Comparison of ENCODE assay signal across 11 cellular contexts in the genomic region with DNA sequence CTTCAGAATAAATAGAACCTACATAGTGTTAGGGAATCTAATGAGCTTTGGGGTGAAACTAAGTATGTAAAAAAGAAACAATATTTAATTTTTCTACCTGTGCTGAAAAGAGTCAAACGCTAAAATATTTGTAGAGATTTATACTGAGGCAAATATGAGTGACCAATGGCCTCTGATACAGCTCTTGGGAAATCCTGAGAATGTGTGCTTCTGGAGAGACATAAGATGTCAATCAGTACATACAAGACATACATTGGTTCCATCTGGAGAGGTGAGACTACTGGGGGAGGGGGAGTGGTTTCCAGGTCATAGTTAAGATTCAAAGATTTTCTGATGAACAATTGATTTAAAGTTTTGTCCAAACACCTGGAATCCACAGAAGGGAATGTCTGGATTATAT. TPM values are rescaled to one million over a fixed set of nuclear protein-coding genes. Genes with fewer than 3 reads are reported as not detected.
DNase-seq lines count a peak whose midpoint lies in the region; ATAC-seq, FAIRE-seq and TF ChIP-seq lines count a peak whose summit lies in the region.
"Had no signal": no experiment of that assay in that cellular context is flagged by ENCODE, and none has a peak within 500 bp of the region (broad histone marks: within the 10 kb centered on the region; RNA-seq: fewer than 3 reads in every experiment).

No MANE protein-coding gene starts in this region.

- peaks cover 79% of the 10 kb centered on the region for H3K4me1 Mint-ChIP-seq in dendritic cell treated with granulocyte-macrophage colony-stimulating factor and Interleukin-4, amounts not matched to agents 40 ng/mL and 50 ng/mL, for 4 days (ENCODE audit: low read depth)
- H3K4me1 Mint-ChIP-seq in natural killer cell treated with Interleukin-12 subunit alpha and Interleukin-12 subunit beta and Interleukin-15 and Interleukin-18, amount 100 ng/mL, for 72 hours (ENCODE audit: low read depth in 2 of 2) = peaks cover 22 to 26% of the 10 kb centered on the region in 2 donors

- peak overlapping the region; percentile 79 for H3K4me2 ChIP-seq in BLaER1

- peaks cover 60% of the 10 kb centered on the region for H3K27me3 ChIP-seq in BLaER1

- H3K4me3 ChIP-seq in BLaER1 = peak overlapping the region; percentile 71

- peaks cover 4% of the 10 kb centered on the region for H3K27me3 Mint-ChIP-seq in dendritic cell treated with granulocyte-macrophage colony-stimulating factor and Interleukin-4, amounts not matched to agents 40 ng/mL and 50 ng/mL, for 4 days
- peaks cover 7 to 20% of the 10 kb centered on the region in 2 donors for H3K27me3 Mint-ChIP-seq in natural killer cell treated with Interleukin-12 subunit alpha and Interleukin-12 subunit beta and Interleukin-15 and Interleukin-18, amount 100 ng/mL, for 72 hours

- H3K9ac ChIP-seq in BLaER1 = no peak overlapping the region

- H3K4me3 Mint-ChIP-seq in dendritic cell treated with granulocyte-macrophage colony-stimulating factor and Interleukin-4, amounts not matched to agents 40 ng/mL and 50 ng/mL, for 4 days = peak overlapping the region; percentile 92
- peak overlapping the region; percentile 86 for H3K4me3 Mint-ChIP-seq in natural killer cell treated with Interleukin-12 subunit alpha and Interleukin-12 subunit beta and Interleukin-15 and Interleukin-18, amount 100 ng/mL, for 72 hours

- H4K20me1 ChIP-seq in BLaER1 = 0 out of 2 replicates have a peak, but pooled peaks cover 6% of the 10 kb centered on the region

- H3K36me3 ChIP-seq in BLaER1 = no peaks in the 10 kb centered on the region

- intact Hi-C loops in dendritic cell treated with granulocyte-macrophage colony-stimulating factor and Interleukin-4, amounts not matched to agents 40 ng/mL and 50 ng/mL, for 4 days (cut with micrococcal nuclease) = no loop called here

- H3K27ac ChIP-seq in BLaER1 = no peak overlapping the region

- ATAC-seq in natural killer cell treated with Interleukin-12 subunit alpha and Interleukin-12 subunit beta and Interleukin-15 and Interleukin-18, amount 100 ng/mL, for 72 hours = no peak
- no peak for ATAC-seq in GM21717 (IDR thresholded peaks at IDR 0.05; ENCODE audit: unreplicated experiment)

- H3K4me1 ChIP-seq in BLaER1 = peaks cover 36% of the 10 kb centered on the region

- no peak for TF ChIP-seq POLR2A in GM12892 (IDR thresholded peaks at IDR 0.05; ENCODE audit: low read depth, low read length)

- H3K36me3 Mint-ChIP-seq in dendritic cell treated with granulocyte-macrophage colony-stimulating factor and Interleukin-4, amounts not matched to agents 40 ng/mL and 50 ng/mL, for 4 days (ENCODE audit: low read depth) = peaks cover 9% of the 10 kb centered on the region
- H3K36me3 Mint-ChIP-seq in natural killer cell treated with Interleukin-12 subunit alpha and Interleukin-12 subunit beta and Interleukin-15 and Interleukin-18, amount 100 ng/mL, for 72 hours = no peaks in the 10 kb centered on the region

- FAIRE-seq in GM12892 (lab: Jason Lieb, UNC) = no peak

- H3K27ac Mint-ChIP-seq in dendritic cell treated with granulocyte-macrophage colony-stimulating factor and Interleukin-4, amounts not matched to agents 40 ng/mL and 50 ng/mL, for 4 days = peak overlapping the region; percentile 86
- peak overlapping the region; percentile 4 to 52 for H3K27ac Mint-ChIP-seq in natural killer cell treated with Interleukin-12 subunit alpha and Interleukin-12 subunit beta and Interleukin-15 and Interleukin-18, amount 100 ng/mL, for 72 hours

- no peaks in the 10 kb centered on the region for H3K9me3 Mint-ChIP-seq in dendritic cell treated with granulocyte-macrophage colony-stimulating factor and Interleukin-4, amounts not matched to agents 40 ng/mL and 50 ng/mL, for 4 days
- no peaks in the 10 kb centered on the region for H3K9me3 Mint-ChIP-seq in natural killer cell treated with Interleukin-12 subunit alpha and Interleukin-12 subunit beta and Interleukin-15 and Interleukin-18, amount 100 ng/mL, for 72 hours

- H3K9me3 ChIP-seq in BLaER1 = peaks cover 19% of the 10 kb centered on the region
- H3K9me3 ChIP-seq: mucosa of descending colon had no signal

- peak; percentile 15 for DNase-seq in LoVo (ENCODE audit: low spot score)
- no peak for DNase-seq in natural killer cell treated with Interleukin-12 subunit alpha and Interleukin-12 subunit beta and Interleukin-15 and Interleukin-18, amount 100 ng/mL, for 72 hours (ENCODE audit: low spot score)
- no peak for DNase-seq in C1 segment of cervical spinal cord (lab: John Stamatoyannopoulos, UW)
- DNase-seq in GM12892 (ENCODE audit: insufficient read length) = no peak
- no peak for DNase-seq in glomerular visceral epithelial cell (ENCODE audit: extremely low spot score)

RNA-seq across cellular contexts. Expression of gene ASRGL1, which starts 1.0 kb away (rescaled TPM):
- 1 to 10 TPM; 7.2 to 7.8 TPM for total RNA-seq in natural killer cell treated with Interleukin-12 subunit alpha and Interleukin-12 subunit beta and Interleukin-15 and Interleukin-18, amount 100 ng/mL, for 72 hours
- 1.5 TPM for polyA plus RNA-seq in GM12892 (2012; ENCODE audit: missing spikeins)
- total RNA-seq: LHCN-M2 had no signal

RNA-seq across cellular contexts. Expression of gene SCGB1D4, which starts 39.3 kb away (rescaled TPM):
- not detected for total RNA-seq in natural killer cell treated with Interleukin-12 subunit alpha and Interleukin-12 subunit beta and Interleukin-15 and Interleukin-18, amount 100 ng/mL, for 72 hours
- not detected for polyA plus RNA-seq in GM12892 (2012; ENCODE audit: missing spikeins)
- total RNA-seq: activated CD8-positive, alpha-beta memory T cell treated with anti-CD3 and anti-CD28 coated beads for 36 hours; LHCN-M2; mucosa of descending colon had no signal
